In the genomic region with DNA sequence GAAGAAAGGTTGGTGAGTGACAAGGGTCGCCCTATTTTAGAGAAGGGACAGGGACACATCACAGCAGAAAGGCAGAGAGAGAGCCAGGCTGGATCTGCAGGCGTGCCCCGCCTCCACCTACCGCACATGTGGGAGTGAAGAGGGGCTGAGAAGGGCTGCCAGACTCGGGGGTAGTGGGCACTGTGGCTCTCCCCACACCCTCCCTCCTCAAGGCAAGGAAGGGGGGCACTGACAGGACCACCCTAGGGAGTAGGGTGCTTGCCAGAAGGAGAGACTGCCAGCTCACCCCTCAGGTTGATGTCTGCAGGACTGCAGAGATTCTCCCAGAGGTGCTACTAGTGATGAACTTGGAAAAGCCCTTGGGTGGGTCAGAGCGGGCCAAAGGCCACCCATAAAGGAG, we compare ENCODE assay signal across 29 cellular contexts.
"Had no signal": no experiment of that assay in that cellular context is flagged by ENCODE, and none has a peak within 500 bp of the region (broad histone marks: within the 10 kb centered on the region; RNA-seq: fewer than 3 reads in every experiment).

No MANE protein-coding gene starts in this region.

- H2AFZ ChIP-seq: parathyroid adenoma had no signal

- H3K36me3 ChIP-seq: esophagus squamous epithelium, left ventricle myocardium inferior, prostate gland, right atrium auricular region, sigmoid colon, stomach, tibial artery, upper lobe of left lung, uterus had no signal

- DNase-seq: dermis blood vessel endothelial cell; effector memory CD4-positive, alpha-beta T cell; erythroblast; esophagus squamous epithelium; foreskin melanocyte; glutamatergic neuron; hypothalamus; immature natural killer cell; islet precursor cell; kidney glomerular epithelial cell; left colon; left ventricle myocardium inferior; naive B cell; sigmoid colon; stimulated activated CD4-positive, alpha-beta T cell treated with anti-CD3 and anti-CD28 coated beads, Interleukin-2, amount 100 ng/mL, for 24 hours; stimulated activated CD4-positive, alpha-beta T cell treated with anti-CD3 and anti-CD28 coated beads, Interleukin-4, amount 100 ng/mL, for 24 hours; stimulated activated naive CD4-positive, alpha-beta T cell treated with Interleukin-2 at 50 U/mL for 16 hours; stomach; testis; tibial artery; uterus had no signal

- FAIRE-seq: endometrium had no signal

- H3K79me2 ChIP-seq: parathyroid adenoma had no signal

- H3K27ac ChIP-seq: coronary artery, left ventricle myocardium inferior, parathyroid adenoma, prostate gland, right atrium auricular region, sigmoid colon, stomach, testis, tibial artery, upper lobe of left lung, uterus had no signal

- H3K27me3 ChIP-seq: esophagus squamous epithelium, right atrium auricular region, sigmoid colon, stomach, testis, tibial artery, upper lobe of left lung, uterus had no signal

- H3K4me1 ChIP-seq: left ventricle myocardium inferior, parathyroid adenoma, right atrium auricular region, sigmoid colon, stomach, testis, tibial artery, upper lobe of left lung, uterus had no signal

- H3K9me3 ChIP-seq: mucosa of descending colon, prostate gland, right atrium auricular region, testis, uterus had no signal

- H3K9ac ChIP-seq: parathyroid adenoma had no signal

- H3K4me3 ChIP-seq: coronary artery, esophagus squamous epithelium, left ventricle myocardium inferior, lung, mucosa of descending colon, prostate gland, right atrium auricular region, sigmoid colon, stomach, testis, tibial artery, upper lobe of left lung, uterus had no signal
